Comparison of ENCODE assay signal across 9 cellular contexts in the genomic region with DNA sequence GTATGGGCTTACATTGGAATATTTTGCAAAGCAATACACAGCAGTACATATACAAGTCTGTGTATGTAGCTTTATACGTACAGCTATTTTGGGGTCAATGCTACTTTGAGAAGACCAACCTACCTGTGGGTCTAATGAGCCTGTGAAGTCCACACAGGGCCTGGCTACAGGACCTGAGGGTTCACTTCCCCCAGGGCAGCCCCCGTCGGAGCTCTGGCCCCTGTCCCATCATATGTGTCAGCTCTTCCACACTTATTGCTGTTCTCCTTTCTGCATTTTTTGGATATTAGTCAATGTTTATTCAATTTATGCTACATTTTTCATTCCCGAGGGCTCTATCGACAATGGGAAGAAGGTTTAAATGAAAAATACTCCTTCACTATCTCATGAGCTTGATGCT.
"Had no signal": no experiment of that assay in that cellular context is flagged by ENCODE, and none has a peak within 500 bp of the region (broad histone marks: within the 10 kb centered on the region; RNA-seq: fewer than 3 reads in every experiment).

No MANE protein-coding gene starts in this region.

- H3K4me1 ChIP-seq: HAP-1 had no signal

- H3K9ac ChIP-seq: GM23248, KMS-11 had no signal

- H3K4me2 ChIP-seq: KMS-11 had no signal

- H3K27ac ChIP-seq: GM23248, KMS-11 had no signal

- H2AFZ ChIP-seq: GM23248 had no signal

- FAIRE-seq: HTR-8/SVneo had no signal

- H3K4me3 ChIP-seq: GM23248, HAP-1 had no signal

- ATAC-seq: HCT116 had no signal

- H3K36me3 ChIP-seq: HAP-1 had no signal

- H3K9me3 ChIP-seq: HAP-1 had no signal

- DNase-seq: GM23248, GOT3, H7, HFFc6, KBM-7 had no signal
